20 cellular contexts compared by ENCODE assay signal in genomic region chr1:208829601-208830000, GRCh38.
"Had no signal": no experiment of that assay in that cellular context is flagged by ENCODE, and none has a peak within 500 bp of the region (broad histone marks: within the 10 kb centered on the region; RNA-seq: fewer than 3 reads in every experiment).

No MANE protein-coding gene starts in this region.

- H3K9me3 ChIP-seq: adrenal gland, gastroesophageal sphincter, heart right ventricle, neutrophil, thyroid gland had no signal

- H3K79me2 ChIP-seq: parathyroid adenoma had no signal

- FAIRE-seq: colon, urothelium cell line had no signal

- H3K27ac ChIP-seq: adrenal gland, gastroesophageal sphincter, heart right ventricle, neutrophil, parathyroid adenoma, thyroid gland had no signal

- H3K4me1 ChIP-seq: adrenal gland, heart right ventricle, parathyroid adenoma, thyroid gland had no signal

- H3K36me3 ChIP-seq: adrenal gland, gastroesophageal sphincter, heart right ventricle, neutrophil, thyroid gland had no signal

- H3K4me3 ChIP-seq: adrenal gland, gastroesophageal sphincter, heart right ventricle, thyroid gland had no signal

- ATAC-seq: gastroesophageal sphincter; heart right ventricle; natural killer cell treated with Interleukin-12 subunit alpha and Interleukin-12 subunit beta and Interleukin-15 and Interleukin-18, amount 100 ng/mL, for 72 hours had no signal

- H2AFZ ChIP-seq: parathyroid adenoma had no signal

- H3K27me3 ChIP-seq: adrenal gland, neutrophil, thyroid gland had no signal

- H3K9ac ChIP-seq: parathyroid adenoma had no signal

- DNase-seq: activated CD4-positive, alpha-beta T cell treated with anti-CD3 and anti-CD28 coated beads, Interleukin-2, amount 50 U/mL, for 4 hours; activated gamma-delta T cell; adrenal gland; caudate nucleus; endodermal cell; erythroblast; heart right ventricle; kidney glomerular epithelial cell; stimulated activated CD4-positive, alpha-beta T cell treated with anti-CD3 and anti-CD28 coated beads, Interleukin-12 subunit alpha, Interleukin-12 subunit beta, amount 100 ng/mL, for 4 hours; stimulated activated CD4-positive, alpha-beta T cell treated with anti-CD3 and anti-CD28 coated beads, Interleukin-2, amount 100 ng/mL, for 24 hours; stimulated activated naive CD4-positive, alpha-beta T cell treated with Interleukin-2 at 50 U/mL for 16 hours; SW 1271; T-helper 2 cell; thyroid gland had no signal
